In genomic region chrX:2412131-2412530, GRCh38 we compare ENCODE assay signal across 22 cellular contexts.
"Had no signal": no experiment of that assay in that cellular context is flagged by ENCODE, and none has a peak within 500 bp of the region (broad histone marks: within the 10 kb centered on the region; RNA-seq: fewer than 3 reads in every experiment).

No MANE protein-coding gene starts in this region.

- H3K4me2 ChIP-seq: hepatocyte had no signal

- H3K4me3 ChIP-seq: coronary artery, dorsolateral prefrontal cortex, esophagus muscularis mucosa, gastroesophageal sphincter, heart left ventricle, hepatocyte, left lung, lower lobe of right lung had no signal

- DNase-seq: dermis blood vessel endothelial cell; dorsolateral prefrontal cortex; effector CD4-positive, alpha-beta T cell; effector memory CD4-positive, alpha-beta T cell; foreskin keratinocyte; heart left ventricle; hypothalamus; immature natural killer cell; islet precursor cell; left cardiac atrium; left lung; left ventricle myocardium superior; lower lobe of right lung; mesenchymal stem cell; midbrain had no signal

- H3K4me1 ChIP-seq: esophagus muscularis mucosa, gastroesophageal sphincter, heart left ventricle, left lung, lower lobe of right lung had no signal

- H3K27me3 ChIP-seq: dorsolateral prefrontal cortex, esophagus muscularis mucosa, foreskin keratinocyte, gastroesophageal sphincter, heart left ventricle, hepatocyte, left lung had no signal

- ATAC-seq: foreskin keratinocyte, gastroesophageal sphincter, heart left ventricle, left cardiac atrium, left lung, left ventricle myocardium superior, lower lobe of right lung had no signal

- H2AFZ ChIP-seq: hepatocyte had no signal

- FAIRE-seq: colon, endothelial cell of umbilical vein, frontal cortex had no signal

- H3K27ac ChIP-seq: coronary artery, dorsolateral prefrontal cortex, esophagus muscularis mucosa, foreskin keratinocyte, gastroesophageal sphincter, heart left ventricle, left lung, lower lobe of right lung had no signal
